Comparison of ENCODE assay signal across 1 cellular context in the genomic region with DNA sequence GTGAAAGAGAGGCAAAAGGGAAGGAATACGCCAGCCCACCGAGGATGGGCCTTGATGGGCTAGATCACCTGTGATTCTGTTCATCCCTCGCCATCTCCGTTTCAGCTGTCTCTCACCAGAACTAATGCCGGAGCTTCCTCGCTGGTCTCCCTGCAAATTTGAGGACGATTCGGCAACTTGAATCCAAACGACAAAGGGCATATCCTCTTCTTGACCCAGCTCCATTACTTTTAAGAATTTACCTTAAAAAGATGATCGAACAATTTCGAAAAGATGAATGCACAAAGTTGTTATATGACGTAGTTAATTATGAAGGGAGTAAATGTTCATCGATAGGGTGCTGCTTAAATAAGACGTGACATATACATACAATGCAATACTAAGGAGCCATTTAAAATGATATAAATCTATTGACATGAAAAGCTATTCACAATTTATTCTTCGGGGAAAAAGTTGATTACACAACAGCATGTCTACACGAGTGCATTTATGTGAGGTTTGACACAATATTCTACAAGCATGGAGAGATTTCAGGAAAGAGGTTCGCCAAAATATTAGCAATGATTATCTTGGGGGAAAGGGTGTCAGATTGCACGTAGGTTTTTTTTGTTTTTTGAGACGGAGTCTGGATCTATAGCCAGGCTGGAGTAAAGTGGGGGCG.
TF ChIP-seq lines count a peak whose summit lies in the region.

No MANE protein-coding gene starts in this region.

TF ChIP-seq in SK-N-SH treated with all-trans-retinoic acid at 6 μM for 48 hours, 23 proteins besides CTCF, POLR2A, EP300 and RAD21 (continued from another document):
- TF ChIP-seq, protein P1, sequence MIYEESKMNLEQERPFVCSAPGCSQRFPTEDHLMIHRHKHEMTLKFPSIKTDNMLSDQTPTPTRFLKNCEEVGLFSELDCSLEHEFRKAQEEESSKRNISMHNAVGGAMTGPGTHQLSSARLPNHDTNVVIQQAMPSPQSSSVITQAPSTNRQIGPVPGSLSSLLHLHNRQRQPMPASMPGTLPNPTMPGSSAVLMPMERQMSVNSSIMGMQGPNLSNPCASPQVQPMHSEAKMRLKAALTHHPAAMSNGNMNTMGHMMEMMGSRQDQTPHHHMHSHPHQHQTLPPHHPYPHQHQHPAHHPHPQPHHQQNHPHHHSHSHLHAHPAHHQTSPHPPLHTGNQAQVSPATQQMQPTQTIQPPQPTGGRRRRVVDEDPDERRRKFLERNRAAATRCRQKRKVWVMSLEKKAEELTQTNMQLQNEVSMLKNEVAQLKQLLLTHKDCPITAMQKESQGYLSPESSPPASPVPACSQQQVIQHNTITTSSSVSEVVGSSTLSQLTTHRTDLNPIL (CRISPR knock-in tag; IDR thresholded peaks at IDR 0.05; ENCODE audit: low read depth): no peak
- TF ChIP-seq BACH2 (CRISPR knock-in tag; IDR thresholded peaks at IDR 0.05; ENCODE audit: borderline replicate concordance): no peak
- TF ChIP-seq, protein P2, sequence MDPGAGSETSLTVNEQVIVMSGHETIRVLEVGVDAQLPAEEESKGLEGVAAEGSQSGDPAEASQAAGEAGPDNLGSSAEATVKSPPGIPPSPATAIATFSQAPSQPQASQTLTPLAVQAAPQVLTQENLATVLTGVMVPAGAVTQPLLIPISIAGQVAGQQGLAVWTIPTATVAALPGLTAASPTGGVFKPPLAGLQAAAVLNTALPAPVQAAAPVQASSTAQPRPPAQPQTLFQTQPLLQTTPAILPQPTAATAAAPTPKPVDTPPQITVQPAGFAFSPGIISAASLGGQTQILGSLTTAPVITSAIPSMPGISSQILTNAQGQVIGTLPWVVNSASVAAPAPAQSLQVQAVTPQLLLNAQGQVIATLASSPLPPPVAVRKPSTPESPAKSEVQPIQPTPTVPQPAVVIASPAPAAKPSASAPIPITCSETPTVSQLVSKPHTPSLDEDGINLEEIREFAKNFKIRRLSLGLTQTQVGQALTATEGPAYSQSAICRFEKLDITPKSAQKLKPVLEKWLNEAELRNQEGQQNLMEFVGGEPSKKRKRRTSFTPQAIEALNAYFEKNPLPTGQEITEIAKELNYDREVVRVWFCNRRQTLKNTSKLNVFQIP (CRISPR knock-in tag; IDR thresholded peaks at IDR 0.05; ENCODE audit: borderline replicate concordance, low read depth): no peak
- TF ChIP-seq ZFP3 (CRISPR knock-in tag; IDR thresholded peaks at IDR 0.05): no peak
- no peak for TF ChIP-seq RARB (CRISPR knock-in tag; IDR thresholded peaks at IDR 0.05)
- TF ChIP-seq TCF4 (CRISPR knock-in tag; IDR thresholded peaks at IDR 0.05; ENCODE audit: borderline replicate concordance): no peak
- no peak for TF ChIP-seq TOX (CRISPR knock-in tag; IDR thresholded peaks at IDR 0.05; ENCODE audit: borderline replicate concordance)
- no peak for TF ChIP-seq SNAI2 (CRISPR knock-in tag; IDR thresholded peaks at IDR 0.05)
- TF ChIP-seq, protein P3, sequence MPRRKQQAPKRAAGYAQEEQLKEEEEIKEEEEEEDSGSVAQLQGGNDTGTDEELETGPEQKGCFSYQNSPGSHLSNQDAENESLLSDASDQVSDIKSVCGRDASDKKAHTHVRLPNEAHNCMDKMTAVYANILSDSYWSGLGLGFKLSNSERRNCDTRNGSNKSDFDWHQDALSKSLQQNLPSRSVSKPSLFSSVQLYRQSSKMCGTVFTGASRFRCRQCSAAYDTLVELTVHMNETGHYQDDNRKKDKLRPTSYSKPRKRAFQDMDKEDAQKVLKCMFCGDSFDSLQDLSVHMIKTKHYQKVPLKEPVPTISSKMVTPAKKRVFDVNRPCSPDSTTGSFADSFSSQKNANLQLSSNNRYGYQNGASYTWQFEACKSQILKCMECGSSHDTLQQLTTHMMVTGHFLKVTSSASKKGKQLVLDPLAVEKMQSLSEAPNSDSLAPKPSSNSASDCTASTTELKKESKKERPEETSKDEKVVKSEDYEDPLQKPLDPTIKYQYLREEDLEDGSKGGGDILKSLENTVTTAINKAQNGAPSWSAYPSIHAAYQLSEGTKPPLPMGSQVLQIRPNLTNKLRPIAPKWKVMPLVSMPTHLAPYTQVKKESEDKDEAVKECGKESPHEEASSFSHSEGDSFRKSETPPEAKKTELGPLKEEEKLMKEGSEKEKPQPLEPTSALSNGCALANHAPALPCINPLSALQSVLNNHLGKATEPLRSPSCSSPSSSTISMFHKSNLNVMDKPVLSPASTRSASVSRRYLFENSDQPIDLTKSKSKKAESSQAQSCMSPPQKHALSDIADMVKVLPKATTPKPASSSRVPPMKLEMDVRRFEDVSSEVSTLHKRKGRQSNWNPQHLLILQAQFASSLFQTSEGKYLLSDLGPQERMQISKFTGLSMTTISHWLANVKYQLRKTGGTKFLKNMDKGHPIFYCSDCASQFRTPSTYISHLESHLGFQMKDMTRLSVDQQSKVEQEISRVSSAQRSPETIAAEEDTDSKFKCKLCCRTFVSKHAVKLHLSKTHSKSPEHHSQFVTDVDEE (CRISPR knock-in tag; IDR thresholded peaks at IDR 0.05): no peak
- no peak for TF ChIP-seq PPARA (CRISPR knock-in tag; IDR thresholded peaks at IDR 0.05; ENCODE audit: borderline replicate concordance)
- TF ChIP-seq ARNTL (CRISPR knock-in tag; IDR thresholded peaks at IDR 0.05; ENCODE audit: borderline replicate concordance, low read depth): no peak
